8 cellular contexts compared by ENCODE assay signal in genomic region chr2:99140860-99141109, GRCh38. TPM values are rescaled to one million over a fixed set of nuclear protein-coding genes. Genes with fewer than 3 reads are reported as not detected.
DNase-seq lines count a peak whose midpoint lies in the region; ATAC-seq and TF ChIP-seq lines count a peak whose summit lies in the region.

No MANE protein-coding gene starts in this region.

- peak overlapping the region; percentile 74 for H3K4me3 ChIP-seq in LNCaP clone FGC (ENCODE audit: low read depth, low read length)
- H3K4me3 ChIP-seq in mucosa of descending colon: peak overlapping the region; percentile 36

- intact Hi-C loops in mucosa of descending colon (cut with DNase I, micrococcal nuclease): no loop called here

- ATAC-seq in GM21723 (IDR thresholded peaks at IDR 0.05; ENCODE audit: unreplicated experiment) (peak; percentile 40), mucosa of descending colon (peak; percentile 48)

- peak overlapping the region; percentile 75 for H3K27ac Mint-ChIP-seq in chondrocyte (ENCODE audit: unreplicated experiment)

- no peaks in the 10 kb centered on the region for H3K9me3 ChIP-seq in mucosa of descending colon

- H3K4me1 Mint-ChIP-seq in chondrocyte (ENCODE audit: low read depth): peaks cover 11% of the 10 kb centered on the region

- no peaks in the 10 kb centered on the region for H3K36me3 Mint-ChIP-seq in chondrocyte (ENCODE audit: low read depth)

- peak overlapping the region; percentile 95 for H3K4me3 Mint-ChIP-seq in chondrocyte (ENCODE audit: unreplicated experiment)

- H3K27me3 Mint-ChIP-seq in chondrocyte (ENCODE audit: low read depth): peaks cover 2% of the 10 kb centered on the region

- CTCF ChIA-PET in GM10248 (lab: Yijun Ruan, JAX): interaction anchor here (0.8 to 1.5 kb wide), 3 partner anchors 14 to 572 kb away, joined by 3 to 5 read pairs (median 3); partner anchors contain the start of genes LIPT1 and TSGA10

- DNase-seq in GM10248 (ENCODE audit: extremely low spot score): peak; percentile 16
- no peak for DNase-seq in LNCaP clone FGC (ENCODE audit: low read depth)
- DNase-seq in chondrocyte (ENCODE audit: low spot score): no peak
- DNase-seq in mucosa of descending colon: no peak
- DNase-seq in LoVo (ENCODE audit: low spot score): no peak
- no peak for DNase-seq in stimulated activated CD4-positive, alpha-beta T cell treated with anti-CD3 and anti-CD28 coated beads, Interleukin-2, amount 100 ng/mL, for 24 hours
- DNase-seq in stimulated activated CD4-positive, alpha-beta T cell treated with anti-CD3 and anti-CD28 coated beads, Interleukin-4, amount 100 ng/mL, for 24 hours: no peak

- H3K9me3 Mint-ChIP-seq in chondrocyte (ENCODE audit: low read depth): no peaks in the 10 kb centered on the region

- POLR2A ChIA-PET in GM10248 (lab: Yijun Ruan, JAX): interaction anchor here (0.6 to 1.0 kb wide), 2 partner anchors 14 to 542 kb away, joined by 6 to 7 read pairs; partner anchors contain the start of genes LIPT1 and TSGA10

- TF ChIP-seq CTCF in GM10248 (IDR thresholded peaks at IDR 0.05; ENCODE audit: control extremely low read depth, extremely low read depth, low read depth, missing control alignments) (no peak), LNCaP clone FGC (IDR thresholded peaks at IDR 0.05; ENCODE audit: control insufficient read depth, extremely low read depth, insufficient read depth) (no peak), chondrocyte (IDR thresholded peaks at IDR 0.05) (no peak), mucosa of descending colon (IDR thresholded peaks at IDR 0.05) (no peak)

- no peaks in the 10 kb centered on the region for H3K36me3 ChIP-seq in mucosa of descending colon (ENCODE audit: low read depth)

- H3K4me1 ChIP-seq in mucosa of descending colon (ENCODE audit: low read depth): peaks cover 6% of the 10 kb centered on the region

RNA-seq across cellular contexts. Expression of gene C2orf15, which starts 0.7 kb away (rescaled TPM):
- 0.17 to 0.26 TPM in 2 of 3 replicates, not detected in the other for total RNA-seq in chondrocyte
- 1 to 10 TPM; 1.3 to 3.6 (median 3.5) TPM for total RNA-seq in mucosa of descending colon

RNA-seq across cellular contexts. Expression of gene TSGA10, which starts 14.0 kb away (rescaled TPM):
- total RNA-seq in chondrocyte: 2.3 to 4.0 TPM (median 3.3 TPM) in 3 replicates
- total RNA-seq in mucosa of descending colon: 1 to 10 TPM; 6.6 to 8.8 (median 7.8) TPM

RNA-seq across cellular contexts. Expression of gene LIPT1, which starts 14.0 kb away (rescaled TPM):
- total RNA-seq in chondrocyte: 3.4 to 4.0 TPM (median 3.6 TPM) in 3 replicates
- 1 to 10 TPM; 7.0 to 8.4 (median 7.0) TPM for total RNA-seq in mucosa of descending colon

RNA-seq across cellular contexts. Expression of gene MITD1, which starts 40.1 kb away (rescaled TPM):
- 18.0 to 20.3 TPM (median 19.6 TPM) in 3 replicates for total RNA-seq in chondrocyte
- 10 to 100 TPM; 21.7 to 24.3 (median 22.0) TPM for total RNA-seq in mucosa of descending colon

RNA-seq across cellular contexts. Expression of gene MRPL30, which starts 40.2 kb away (rescaled TPM):
- total RNA-seq in chondrocyte: 20.7 to 22.3 TPM (median 21.5 TPM) in 3 replicates
- total RNA-seq in mucosa of descending colon: 10 to 100 TPM; 22.5 to 23.2 (median 23.0) TPM
